ENCODE assay signal across 16 cellular contexts in genomic region chr2:144234115-144234772, GRCh38.
DNase-seq lines count a peak whose midpoint lies in the region; ATAC-seq and TF ChIP-seq lines count a peak whose summit lies in the region.
"Had no signal": no experiment of that assay in that cellular context is flagged by ENCODE, and none has a peak within 500 bp of the region (broad histone marks: within the 10 kb centered on the region; RNA-seq: fewer than 3 reads in every experiment).

No MANE protein-coding gene starts in this region.

- peaks cover 26% of the 10 kb centered on the region for H3K4me1 ChIP-seq in CD4-positive, CD25-positive, alpha-beta regulatory T cell (ENCODE audit: control insufficient read depth, insufficient read depth, low read length, poor library complexity, severe bottlenecking)

- H3K4me3 Mint-ChIP-seq in CD4-positive, CD25-positive, alpha-beta regulatory T cell, result peak overlapping the region in 3 of 4 donors; percentile 1 to 51 (median 5)
- H3K4me3 Mint-ChIP-seq in activated B cell treated with CpG ODN at 0.5 μM for 24 hours, result peak overlapping the region; percentile 26
- H3K4me3 Mint-ChIP-seq: HFFc6 had no signal

- no peak overlapping the region for H3K27ac ChIP-seq in CD4-positive, CD25-positive, alpha-beta regulatory T cell (ENCODE audit: insufficient read depth, low read length, poor library complexity, severe bottlenecking)
- H3K27ac ChIP-seq: epithelial cell of prostate, Peyer's patch had no signal

- CTCF ChIA-PET in activated B cell treated with CpG ODN at 0.5 μM for 24 hours (lab: Charles Lee), result no interaction called here

- peak overlapping the region; percentile 66 for H3K4me3 ChIP-seq in CD4-positive, CD25-positive, alpha-beta regulatory T cell (ENCODE audit: low read depth, low read length)
- H3K4me3 ChIP-seq: Peyer's patch had no signal

- peak in 1 of 3 donors; percentile 44 for DNase-seq in CD4-positive, CD25-positive, alpha-beta regulatory T cell
- DNase-seq in activated B cell treated with CpG ODN at 0.5 μM for 24 hours (no peak), erythroblast (lab: John Stamatoyannopoulos, UW) (peak; percentile 64 to 68), NCI-H1417 (lab: John Stamatoyannopoulos, UW) (no peak)
- DNase-seq: activated CD4-positive, alpha-beta T cell treated with anti-CD3 and anti-CD28 coated beads for 4 hours; DMS 273 treated with DMSO at 0.1 percent for 48 hours; HFFc6; NCI-H187; NCI-H524 treated with DMSO at 0.1 percent for 48 hours; Peyer's patch had no signal

- no peak for TF ChIP-seq POLR2A in erythroblast (IDR thresholded peaks at IDR 0.05; ENCODE audit: low read length)

- intact Hi-C loops in activated B cell treated with CpG ODN at 0.5 μM for 24 hours (cut with micrococcal nuclease), result no loop called here

- H3K9me3 ChIP-seq in CD4-positive, CD25-positive, alpha-beta regulatory T cell (ENCODE audit: control insufficient read depth in 2 of 2, low read length in 2 of 2), result no peaks in the 10 kb centered on the region
- H3K9me3 ChIP-seq: Peyer's patch had no signal

- POLR2A ChIA-PET in activated B cell treated with CpG ODN at 0.5 μM for 24 hours (lab: Charles Lee), result no interaction called here

- no peak for TF ChIP-seq CTCF in activated B cell treated with CpG ODN at 0.5 μM for 24 hours (IDR thresholded peaks at IDR 0.05)

- H3K36me3 ChIP-seq in CD4-positive, CD25-positive, alpha-beta regulatory T cell (ENCODE audit: control insufficient read depth, insufficient read depth, low read length), result no peaks in the 10 kb centered on the region
- H3K36me3 ChIP-seq: Peyer's patch had no signal

- peak in 1 of 2 donors; percentile 31 for ATAC-seq in CD4-positive, CD25-positive, alpha-beta regulatory T cell (ENCODE audit: low read depth in 2 of 2)
- ATAC-seq in GM21381 (IDR thresholded peaks at IDR 0.05; ENCODE audit: unreplicated experiment) (peak; percentile 42), activated B cell treated with CpG ODN at 0.5 μM for 24 hours (ENCODE audit: low read depth) (no peak), GM18907 (IDR thresholded peaks at IDR 0.05; ENCODE audit: unreplicated experiment) (no peak), GM21737 (IDR thresholded peaks at IDR 0.05; ENCODE audit: unreplicated experiment) (no peak), GM19455 (IDR thresholded peaks at IDR 0.05; ENCODE audit: unreplicated experiment) (no peak)
- ATAC-seq: left lobe of liver had no signal

- no peaks in the 10 kb centered on the region for H3K27me3 Mint-ChIP-seq in CD4-positive, CD25-positive, alpha-beta regulatory T cell
- no peaks in the 10 kb centered on the region for H3K27me3 Mint-ChIP-seq in activated B cell treated with CpG ODN at 0.5 μM for 24 hours

- H3K27me3 ChIP-seq in CD4-positive, CD25-positive, alpha-beta regulatory T cell (ENCODE audit: control insufficient read depth, insufficient read depth, low read length), result no peaks in the 10 kb centered on the region
- H3K27me3 ChIP-seq: Peyer's patch had no signal

- peaks cover 32 to 47% (median 37%) of the 10 kb centered on the region in 4 donors for H3K4me1 Mint-ChIP-seq in CD4-positive, CD25-positive, alpha-beta regulatory T cell
- H3K4me1 Mint-ChIP-seq in activated B cell treated with CpG ODN at 0.5 μM for 24 hours, result peaks cover 75% of the 10 kb centered on the region

- H3K9me3 Mint-ChIP-seq in CD4-positive, CD25-positive, alpha-beta regulatory T cell, result no peaks in the 10 kb centered on the region
- H3K9me3 Mint-ChIP-seq in activated B cell treated with CpG ODN at 0.5 μM for 24 hours, result no peaks in the 10 kb centered on the region
- H3K9me3 Mint-ChIP-seq: HFFc6 had no signal

- H3K27ac Mint-ChIP-seq in CD4-positive, CD25-positive, alpha-beta regulatory T cell, result peak overlapping the region in 1 of 3 donors; percentile 70
- no peak overlapping the region for H3K27ac Mint-ChIP-seq in activated B cell treated with CpG ODN at 0.5 μM for 24 hours
- H3K27ac Mint-ChIP-seq: HFFc6 had no signal

- no peaks in the 10 kb centered on the region for H3K36me3 Mint-ChIP-seq in CD4-positive, CD25-positive, alpha-beta regulatory T cell
- H3K36me3 Mint-ChIP-seq in activated B cell treated with CpG ODN at 0.5 μM for 24 hours (ENCODE audit: low read depth), result no peaks in the 10 kb centered on the region

Comparison
In these comparisons a context has a peak if more than half of its experiments do, and no peak if none do; other contexts are left out.
1. DNase-seq: peak in erythroblast (2 of 2); none in activated B cell treated with CpG ODN at 0.5 μM for 24 hours (single experiment) and NCI-H1417 (0 of 3).